In the genomic region with DNA sequence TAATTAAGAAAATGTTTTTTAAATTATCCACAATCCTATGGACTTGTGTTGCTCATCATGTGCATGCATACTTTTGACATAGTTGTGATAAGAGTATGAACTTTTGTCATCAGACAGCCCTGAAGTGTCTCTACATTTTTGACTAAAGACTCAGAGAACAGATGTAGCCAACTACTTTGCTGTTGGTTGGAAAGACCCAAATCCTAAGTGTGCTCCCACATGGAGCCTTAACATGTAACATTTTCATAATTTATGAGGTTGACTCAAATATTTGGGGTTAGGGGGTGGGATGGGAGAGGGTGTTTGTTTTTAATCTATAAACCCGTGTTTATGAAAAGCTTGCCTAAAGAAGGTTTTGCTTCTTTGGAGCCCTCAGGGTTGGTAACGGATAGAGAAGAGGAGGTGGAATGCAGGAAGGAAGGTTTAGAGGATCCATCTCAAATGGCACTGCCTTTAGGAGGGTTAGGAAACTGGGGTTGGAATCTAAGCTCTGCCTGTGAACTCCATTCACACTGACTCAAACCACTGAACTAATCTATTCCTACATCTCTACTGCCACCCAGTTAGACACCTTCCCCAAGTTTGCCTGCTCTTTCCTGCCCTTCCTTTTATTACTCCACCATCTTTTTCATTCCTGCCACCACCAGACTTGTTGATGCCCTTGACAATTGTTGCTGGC, we compare ENCODE assay signal across 20 cellular contexts. TPM values are rescaled to one million over a fixed set of nuclear protein-coding genes. Genes with fewer than 3 reads are reported as not detected.
DNase-seq lines count a peak whose midpoint lies in the region; TF ChIP-seq lines count a peak whose summit lies in the region.
"Had no signal": no experiment of that assay in that cellular context is flagged by ENCODE, and none has a peak within 500 bp of the region (broad histone marks: within the 10 kb centered on the region; RNA-seq: fewer than 3 reads in every experiment).

No MANE protein-coding gene starts in this region.

- H3K36me3 ChIP-seq in HUES64 (ENCODE audit: insufficient read depth, low read length) (peaks cover 35% of the 10 kb centered on the region), osteoblast (ENCODE audit: insufficient read depth, low read length) (no peaks in the 10 kb centered on the region)
- no peaks in the 10 kb centered on the region for H3K36me3 ChIP-seq in effector memory CD4-positive, alpha-beta T cell (ENCODE audit: control insufficient read depth, insufficient read depth, low read length)
- H3K36me3 ChIP-seq: prostate gland had no signal

- peaks cover 14% of the 10 kb centered on the region for H3K79me2 ChIP-seq in osteoblast (ENCODE audit: insufficient read depth, low read length)

- no peak overlapping the region for H3K27ac ChIP-seq in HUES64 (ENCODE audit: low read depth, low read length)
- H3K27ac ChIP-seq in osteoblast (ENCODE audit: low read depth, low read length) = no peak overlapping the region
- no peak overlapping the region for H3K27ac ChIP-seq in effector memory CD4-positive, alpha-beta T cell (ENCODE audit: insufficient read depth, low read length, poor library complexity, severe bottlenecking)
- H3K27ac ChIP-seq: A549 had no signal

- no peak overlapping the region for H2AFZ ChIP-seq in osteoblast (ENCODE audit: low read length)

- H3K4me2 ChIP-seq in osteoblast (ENCODE audit: insufficient read depth, low read length) = no peak overlapping the region
- H3K4me2 ChIP-seq: A549 had no signal

- peak; percentile 45 for DNase-seq in AG08396 (ENCODE audit: low spot score)
- peak; percentile 36 for DNase-seq in fibroblast of peridontal ligament (ENCODE audit: extremely low read depth)
- peak; percentile 70 for DNase-seq in osteoblast (ENCODE audit: insufficient read length, low spot score, missing footprints)
- no peak for DNase-seq in effector memory CD4-positive, alpha-beta T cell
- DNase-seq in NCI-H2081 (lab: John Stamatoyannopoulos, UW) = no peak
- no peak for DNase-seq in T1000 (lab: John Stamatoyannopoulos, UW)
- no peak for DNase-seq in KG1 (lab: John Stamatoyannopoulos, UW)
- DNase-seq: activated B cell treated with CpG ODN at 0.5 μM for 24 hours; CD4-positive, alpha-beta memory T cell; central memory CD4-positive, alpha-beta T cell; DMS79 treated with DMSO at 0.1 percent for 48 hours; naive B cell; NCI-H1930; NCI-H510A treated with DMSO at 0.1 percent for 48 hours; stimulated activated CD4-positive, alpha-beta T cell treated with anti-CD3 and anti-CD28 coated beads, Interleukin-12 subunit alpha, Interleukin-12 subunit beta, amount 100 ng/mL, for 4 hours had no signal

- TF ChIP-seq CTCF in osteoblast (IDR thresholded peaks at IDR 0.05; ENCODE audit: extremely low read depth, low read depth, low read length) = no peak

- 80% methylated on average over 2 of the region's 2 CpGs for WGBS in HUES64

- H3K9ac ChIP-seq in HUES64 (ENCODE audit: low read depth, low read length) = no peak overlapping the region

- H3K4me1 ChIP-seq in HUES64 (ENCODE audit: insufficient read depth, low read length) (peaks cover 7% of the 10 kb centered on the region; the same call in 1 of the 2 replicates), osteoblast (ENCODE audit: insufficient read depth, low read length) (peaks cover 23% of the 10 kb centered on the region)
- H3K4me1 ChIP-seq in effector memory CD4-positive, alpha-beta T cell (ENCODE audit: control insufficient read depth, insufficient read depth, low read length, poor library complexity, severe bottlenecking) = peaks cover 4% of the 10 kb centered on the region
- H3K4me1 ChIP-seq: prostate gland had no signal

- H3K4me3 ChIP-seq in HUES64 (ENCODE audit: low read length) (peak overlapping the region; percentile 6; the same call in 1 of the 2 replicates), osteoblast (ENCODE audit: insufficient read depth, low read length) (no peak overlapping the region)
- H3K4me3 ChIP-seq in effector memory CD4-positive, alpha-beta T cell (ENCODE audit: insufficient read depth, low read depth, low read length, poor library complexity, severe bottlenecking) = no peak overlapping the region
- H3K4me3 ChIP-seq: A549, lung, tibial nerve had no signal

- H4K20me1 ChIP-seq in osteoblast (ENCODE audit: insufficient read depth, low read length) = no peaks in the 10 kb centered on the region

- no peaks in the 10 kb centered on the region for H3K9me3 ChIP-seq in HUES64 (ENCODE audit: insufficient read depth, low read depth, low read length)
- H3K9me3 ChIP-seq in osteoblast (ENCODE audit: low read depth, low read length) = no peaks in the 10 kb centered on the region
- H3K9me3 ChIP-seq in effector memory CD4-positive, alpha-beta T cell (ENCODE audit: control insufficient read depth, low read length) = no peaks in the 10 kb centered on the region
- H3K9me3 ChIP-seq: A549, prostate gland, tibial nerve had no signal

- peaks cover 21% of the 10 kb centered on the region for H3K27me3 ChIP-seq in HUES64 (ENCODE audit: insufficient read depth, low read length)
- no peaks in the 10 kb centered on the region for H3K27me3 ChIP-seq in osteoblast (ENCODE audit: insufficient read depth, low read length)
- peaks cover 3% of the 10 kb centered on the region for H3K27me3 ChIP-seq in effector memory CD4-positive, alpha-beta T cell (replicated peaks; ENCODE audit: control insufficient read depth, insufficient read depth, low read length, poor library complexity, severe bottlenecking)
- H3K27me3 ChIP-seq: tibial nerve had no signal

RNA-seq across cellular contexts. Expression of gene BOC, which starts 3.7 kb away (rescaled TPM):
- 23.5 TPM for polyA plus RNA-seq in HUES64 (2013, experiment 1 of 2)
- polyA plus RNA-seq in HUES64 (2013, experiment 2 of 2) = 32.3 TPM
- 22.8 and 29.2 TPM in 2 replicates for total RNA-seq in osteoblast
- total RNA-seq: CD4-positive, alpha-beta memory T cell had no signal
- polyA plus RNA-seq: CD4-positive, alpha-beta memory T cell had no signal

Comparison
In these comparisons a context has a peak if more than half of its experiments do, and no peak if none do; other contexts are left out.
1. DNase-seq: peak in AG08396 (single experiment), fibroblast of peridontal ligament (single experiment) and osteoblast (single experiment); none in effector memory CD4-positive, alpha-beta T cell (0 of 3), NCI-H2081 (0 of 2), T1000 (single experiment) and KG1 (single experiment).